In the genomic region with DNA sequence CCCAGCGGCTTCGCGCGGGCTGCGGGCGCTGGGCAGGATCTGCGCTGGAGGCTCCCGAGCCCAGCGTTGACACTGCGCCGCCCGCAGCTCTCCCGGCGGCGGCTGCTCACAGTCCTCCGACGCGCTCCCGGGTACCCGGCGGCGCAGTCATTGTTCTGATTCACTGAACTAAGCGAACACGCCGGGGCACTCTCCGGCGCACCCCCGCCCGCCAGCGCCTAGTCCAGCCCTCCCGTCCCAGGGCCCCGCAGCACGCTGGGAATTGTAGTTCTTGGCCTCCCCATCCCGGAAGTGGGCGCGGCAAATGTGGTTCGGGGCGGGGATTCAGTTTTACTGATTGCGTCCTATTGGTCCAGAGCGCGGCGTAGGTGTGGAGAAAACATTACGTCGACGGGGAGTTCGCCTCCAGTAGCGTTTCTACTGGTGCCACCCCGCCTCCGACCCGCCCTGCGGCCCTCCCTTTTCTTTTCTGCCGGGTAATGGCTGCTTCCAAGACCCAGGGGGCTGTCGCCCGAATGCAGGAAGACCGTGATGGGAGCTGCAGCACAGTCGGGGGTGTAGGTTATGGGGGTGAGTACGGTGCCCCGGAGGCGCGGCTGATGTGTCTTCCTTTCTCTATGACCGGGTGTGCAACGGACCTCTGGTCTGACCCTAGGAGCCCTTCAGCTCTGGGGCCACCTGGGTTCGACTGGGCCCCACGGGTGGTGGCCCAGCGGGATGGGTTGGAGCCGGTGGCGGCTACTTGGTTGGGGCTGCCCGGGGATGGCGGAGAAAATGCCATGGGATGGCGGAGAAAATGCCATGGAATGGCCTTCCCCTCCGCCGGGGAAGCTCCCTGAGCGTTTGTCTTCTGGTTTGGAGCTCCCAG, we compare ENCODE assay signal across 8 cellular contexts. TPM values are rescaled to one million over a fixed set of nuclear protein-coding genes. Genes with fewer than 3 reads are reported as not detected.
DNase-seq lines count a peak whose midpoint lies in the region; ATAC-seq and TF ChIP-seq lines count a peak whose summit lies in the region.

A gene with protein sequence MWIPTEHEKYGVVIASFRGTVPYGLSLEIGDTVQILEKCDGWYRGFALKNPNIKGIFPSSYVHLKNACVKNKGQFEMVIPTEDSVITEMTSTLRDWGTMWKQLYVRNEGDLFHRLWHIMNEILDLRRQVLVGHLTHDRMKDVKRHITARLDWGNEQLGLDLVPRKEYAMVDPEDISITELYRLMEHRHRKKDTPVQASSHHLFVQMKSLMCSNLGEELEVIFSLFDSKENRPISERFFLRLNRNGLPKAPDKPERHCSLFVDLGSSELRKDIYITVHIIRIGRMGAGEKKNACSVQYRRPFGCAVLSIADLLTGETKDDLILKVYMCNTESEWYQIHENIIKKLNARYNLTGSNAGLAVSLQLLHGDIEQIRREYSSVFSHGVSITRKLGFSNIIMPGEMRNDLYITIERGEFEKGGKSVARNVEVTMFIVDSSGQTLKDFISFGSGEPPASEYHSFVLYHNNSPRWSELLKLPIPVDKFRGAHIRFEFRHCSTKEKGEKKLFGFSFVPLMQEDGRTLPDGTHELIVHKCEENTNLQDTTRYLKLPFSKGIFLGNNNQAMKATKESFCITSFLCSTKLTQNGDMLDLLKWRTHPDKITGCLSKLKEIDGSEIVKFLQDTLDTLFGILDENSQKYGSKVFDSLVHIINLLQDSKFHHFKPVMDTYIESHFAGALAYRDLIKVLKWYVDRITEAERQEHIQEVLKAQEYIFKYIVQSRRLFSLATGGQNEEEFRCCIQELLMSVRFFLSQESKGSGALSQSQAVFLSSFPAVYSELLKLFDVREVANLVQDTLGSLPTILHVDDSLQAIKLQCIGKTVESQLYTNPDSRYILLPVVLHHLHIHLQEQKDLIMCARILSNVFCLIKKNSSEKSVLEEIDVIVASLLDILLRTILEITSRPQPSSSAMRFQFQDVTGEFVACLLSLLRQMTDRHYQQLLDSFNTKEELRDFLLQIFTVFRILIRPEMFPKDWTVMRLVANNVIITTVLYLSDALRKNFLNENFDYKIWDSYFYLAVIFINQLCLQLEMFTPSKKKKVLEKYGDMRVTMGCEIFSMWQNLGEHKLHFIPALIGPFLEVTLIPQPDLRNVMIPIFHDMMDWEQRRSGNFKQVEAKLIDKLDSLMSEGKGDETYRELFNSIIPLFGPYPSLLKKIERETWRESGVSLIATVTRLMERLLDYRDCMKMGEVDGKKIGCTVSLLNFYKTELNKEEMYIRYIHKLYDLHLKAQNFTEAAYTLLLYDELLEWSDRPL (N-terminal part only) (minus strand): TSS at position 162 of the 868 bp plus-strand sequence. CDS start 261 bp downstream, outside the sequence.
A gene with protein sequence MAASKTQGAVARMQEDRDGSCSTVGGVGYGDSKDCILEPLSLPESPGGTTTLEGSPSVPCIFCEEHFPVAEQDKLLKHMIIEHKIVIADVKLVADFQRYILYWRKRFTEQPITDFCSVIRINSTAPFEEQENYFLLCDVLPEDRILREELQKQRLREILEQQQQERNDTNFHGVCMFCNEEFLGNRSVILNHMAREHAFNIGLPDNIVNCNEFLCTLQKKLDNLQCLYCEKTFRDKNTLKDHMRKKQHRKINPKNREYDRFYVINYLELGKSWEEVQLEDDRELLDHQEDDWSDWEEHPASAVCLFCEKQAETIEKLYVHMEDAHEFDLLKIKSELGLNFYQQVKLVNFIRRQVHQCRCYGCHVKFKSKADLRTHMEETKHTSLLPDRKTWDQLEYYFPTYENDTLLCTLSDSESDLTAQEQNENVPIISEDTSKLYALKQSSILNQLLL (plus strand): TSS at position 458 of the 868 bp plus-strand sequence. CDS start 22 bp downstream, at position 480.

- DNase-seq in DMS79 (lab: John Stamatoyannopoulos, UW) (peak; percentile 99), KG1 (lab: John Stamatoyannopoulos, UW) (peak; percentile 74)
- DNase-seq in activated T-cell treated with anti-CD3 and anti-CD28 coated beads, Interleukin-2, amount 50 U/mL, for 48 hours: peak; percentile 100
- DNase-seq in stimulated activated CD8-positive, alpha-beta memory T cell treated with anti-CD3 and anti-CD28 coated beads, Interleukin-7, amount 100 ng/mL, for 1 hour (ENCODE audit: low read depth in 2 of 2): peak; percentile 100

- H3K9me3 ChIP-seq in muscle layer of colon (ENCODE audit: low read length): no peaks in the 10 kb centered on the region

- peak within 1 kb of the TSS; percentile 91 for H3K27ac ChIP-seq in muscle layer of colon (ENCODE audit: low read depth, low read length)

- H3K4me1 ChIP-seq in muscle layer of colon (ENCODE audit: insufficient read depth, low read length): peaks cover 20% of the 10 kb centered on the region

- ATAC-seq in GM21737 (IDR thresholded peaks at IDR 0.05; ENCODE audit: unreplicated experiment): peak; percentile 95
- peak; percentile 99 for ATAC-seq in esophagus mucosa

- H3K27me3 ChIP-seq in muscle layer of colon (ENCODE audit: control insufficient read depth in 1 of 2, insufficient read depth in 2 of 2, low read length in 2 of 2): no peaks in the 10 kb centered on the region

- H3K4me3 ChIP-seq in muscle layer of colon (ENCODE audit: low read depth in 1 of 2, low read length in 2 of 2): peak within 1 kb of the TSS; percentile 92 to 94

- H3K36me3 ChIP-seq in muscle layer of colon (ENCODE audit: insufficient read depth, low read length): no peaks in the 10 kb centered on the region

- peak within 1 kb of the TSS; percentile 84 for H3K9ac ChIP-seq in muscle layer of colon (ENCODE audit: low read length)

TF ChIP-seq in PFSK-1, 5 proteins besides CTCF, POLR2A, EP300 and RAD21:
- TF ChIP-seq SIN3A (IDR thresholded peaks at IDR 0.05; ENCODE audit: borderline replicate concordance, insufficient read depth, low read length): peak; percentile 27; the same call in 1 of the 2 replicates
- no peak for TF ChIP-seq FOXP2 (optimal IDR thresholded peaks at IDR 0.05; ENCODE audit: borderline replicate concordance, extremely low read depth, extremely low read length, insufficient read depth)
- peak; percentile 69; the same call in 1 of the 2 replicates for TF ChIP-seq TAF1 (IDR thresholded peaks at IDR 0.05; ENCODE audit: borderline replicate concordance, insufficient read depth, low read length)
- TF ChIP-seq POLR2AphosphoS5 (IDR thresholded peaks at IDR 0.05; ENCODE audit: low read depth, low read length): peak; percentile 35; the same call in 1 of the 2 replicates
- TF ChIP-seq, protein P1, sequence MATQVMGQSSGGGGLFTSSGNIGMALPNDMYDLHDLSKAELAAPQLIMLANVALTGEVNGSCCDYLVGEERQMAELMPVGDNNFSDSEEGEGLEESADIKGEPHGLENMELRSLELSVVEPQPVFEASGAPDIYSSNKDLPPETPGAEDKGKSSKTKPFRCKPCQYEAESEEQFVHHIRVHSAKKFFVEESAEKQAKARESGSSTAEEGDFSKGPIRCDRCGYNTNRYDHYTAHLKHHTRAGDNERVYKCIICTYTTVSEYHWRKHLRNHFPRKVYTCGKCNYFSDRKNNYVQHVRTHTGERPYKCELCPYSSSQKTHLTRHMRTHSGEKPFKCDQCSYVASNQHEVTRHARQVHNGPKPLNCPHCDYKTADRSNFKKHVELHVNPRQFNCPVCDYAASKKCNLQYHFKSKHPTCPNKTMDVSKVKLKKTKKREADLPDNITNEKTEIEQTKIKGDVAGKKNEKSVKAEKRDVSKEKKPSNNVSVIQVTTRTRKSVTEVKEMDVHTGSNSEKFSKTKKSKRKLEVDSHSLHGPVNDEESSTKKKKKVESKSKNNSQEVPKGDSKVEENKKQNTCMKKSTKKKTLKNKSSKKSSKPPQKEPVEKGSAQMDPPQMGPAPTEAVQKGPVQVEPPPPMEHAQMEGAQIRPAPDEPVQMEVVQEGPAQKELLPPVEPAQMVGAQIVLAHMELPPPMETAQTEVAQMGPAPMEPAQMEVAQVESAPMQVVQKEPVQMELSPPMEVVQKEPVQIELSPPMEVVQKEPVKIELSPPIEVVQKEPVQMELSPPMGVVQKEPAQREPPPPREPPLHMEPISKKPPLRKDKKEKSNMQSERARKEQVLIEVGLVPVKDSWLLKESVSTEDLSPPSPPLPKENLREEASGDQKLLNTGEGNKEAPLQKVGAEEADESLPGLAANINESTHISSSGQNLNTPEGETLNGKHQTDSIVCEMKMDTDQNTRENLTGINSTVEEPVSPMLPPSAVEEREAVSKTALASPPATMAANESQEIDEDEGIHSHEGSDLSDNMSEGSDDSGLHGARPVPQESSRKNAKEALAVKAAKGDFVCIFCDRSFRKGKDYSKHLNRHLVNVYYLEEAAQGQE (IDR thresholded peaks at IDR 0.05; ENCODE audit: insufficient read depth in 1 of 2, low read depth in 2 of 2, low read length in 2 of 2): peak in 1 of 2 experiments; percentile 35; a peak in 1 of 4 replicates

RNA-seq across cellular contexts. Expression of the first gene that starts in this region (rescaled TPM):
- 3.7 TPM for polyA plus RNA-seq in PFSK-1 (2012; ENCODE audit: insufficient read length, low read depth)
- 6.5 TPM for total RNA-seq in esophagus mucosa

RNA-seq across cellular contexts. Expression of the second gene that starts in this region (rescaled TPM):
- polyA plus RNA-seq in PFSK-1 (2012; ENCODE audit: insufficient read length, low read depth): 9.4 TPM
- total RNA-seq in esophagus mucosa: 17.0 TPM

Comparison
In these comparisons a context has a peak if more than half of its experiments do, and no peak if none do; other contexts are left out.
1. Peak in every context shown above with its lines: DNase-seq, ATAC-seq, H3K4me3 ChIP-seq and H3K27ac ChIP-seq.